14 cellular contexts compared by ENCODE assay signal in the genomic region with DNA sequence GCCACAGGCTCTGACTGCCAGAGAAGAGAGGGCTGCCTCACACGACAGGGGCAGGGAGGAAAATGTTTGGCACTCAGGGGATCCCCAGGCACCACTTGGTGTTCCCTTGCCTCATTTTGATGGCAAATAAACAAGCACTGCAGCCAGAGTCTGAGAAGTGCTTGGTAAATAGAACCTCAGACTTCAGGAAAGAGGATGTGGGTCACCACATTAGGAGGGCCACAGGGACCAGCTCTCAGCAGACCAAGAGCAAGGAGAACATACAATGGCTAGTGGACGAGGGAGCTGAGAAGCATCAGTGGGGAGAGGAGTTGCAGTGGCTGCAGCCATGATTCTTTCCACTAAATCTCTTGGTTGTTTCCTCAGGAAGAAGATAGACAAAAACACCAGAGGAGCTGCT.
"Had no signal": no experiment of that assay in that cellular context is flagged by ENCODE, and none has a peak within 500 bp of the region (broad histone marks: within the 10 kb centered on the region; RNA-seq: fewer than 3 reads in every experiment).

No MANE protein-coding gene starts in this region.

- H3K27ac ChIP-seq: coronary artery, thyroid gland, vagina had no signal

- H3K9me3 ChIP-seq: thyroid gland had no signal

- H3K27me3 Mint-ChIP-seq: activated B cell treated with CpG ODN at 0.5 μM for 24 hours had no signal

- DNase-seq: activated B cell treated with CpG ODN at 0.5 μM for 24 hours; activated CD4-positive, alpha-beta T cell treated with anti-CD3 and anti-CD28 coated beads for 48 hours; activated naive CD8-positive, alpha-beta T cell treated with anti-CD3 and anti-CD28 coated beads, Interleukin-2, amount 10 ng/mL, durations not matched to agents 7 days and 5 days; left ventricle myocardium superior; mesenchymal stem cell; natural killer cell; stimulated activated CD4-positive, alpha-beta T cell treated with anti-CD3 and anti-CD28 coated beads, Interleukin-12 subunit alpha, Interleukin-12 subunit beta, amount 100 ng/mL, for 4 hours; stimulated activated CD4-positive, alpha-beta T cell treated with anti-CD3 and anti-CD28 coated beads, Interleukin-2, amount 100 ng/mL, for 24 hours; thyroid gland had no signal

- ATAC-seq: esophagus mucosa, left ventricle myocardium superior, natural killer cell had no signal

- H3K9me3 Mint-ChIP-seq: activated B cell treated with CpG ODN at 0.5 μM for 24 hours; central memory CD8-positive, alpha-beta T cell; natural killer cell had no signal

- H3K4me3 ChIP-seq: coronary artery, thyroid gland, vagina had no signal

- H3K4me3 Mint-ChIP-seq: activated B cell treated with CpG ODN at 0.5 μM for 24 hours; activated naive CD8-positive, alpha-beta T cell treated with anti-CD3 and anti-CD28 coated beads, Interleukin-2, amount 10 ng/mL, durations not matched to agents 7 days and 5 days; brain; central memory CD8-positive, alpha-beta T cell; natural killer cell had no signal

- H3K4me1 ChIP-seq: thyroid gland had no signal

- H3K27ac Mint-ChIP-seq: activated B cell treated with CpG ODN at 0.5 μM for 24 hours; activated naive CD8-positive, alpha-beta T cell treated with anti-CD3 and anti-CD28 coated beads, Interleukin-2, amount 10 ng/mL, durations not matched to agents 7 days and 5 days; brain; natural killer cell had no signal

- H3K4me1 Mint-ChIP-seq: brain; central memory CD8-positive, alpha-beta T cell had no signal

- H3K27me3 ChIP-seq: thyroid gland, vagina had no signal

- H3K36me3 Mint-ChIP-seq: activated naive CD8-positive, alpha-beta T cell treated with anti-CD3 and anti-CD28 coated beads, Interleukin-2, amount 10 ng/mL, durations not matched to agents 7 days and 5 days; brain; natural killer cell had no signal

- H3K36me3 ChIP-seq: thyroid gland, vagina had no signal
